In genomic region chr6:54689620-54690019, GRCh38 we compare ENCODE assay signal across 33 cellular contexts.
"Had no signal": no experiment of that assay in that cellular context is flagged by ENCODE, and none has a peak within 500 bp of the region (broad histone marks: within the 10 kb centered on the region; RNA-seq: fewer than 3 reads in every experiment).

No MANE protein-coding gene starts in this region.

- H3K27ac ChIP-seq: brain microvascular endothelial cell, coronary artery, dorsolateral prefrontal cortex, foreskin keratinocyte, gastrocnemius medialis, heart left ventricle, VCaP had no signal

- H3K4me1 Mint-ChIP-seq: activated B cell treated with CpG ODN at 0.5 μM for 24 hours; activated T-helper 17 cell treated with anti-CD3 and anti-CD28 coated beads, Interleukin-2, amount 50 U/mL, for 72 hours; central memory CD8-positive, alpha-beta T cell had no signal

- H3K9me3 Mint-ChIP-seq: activated T-cell treated with anti-CD3 and anti-CD28 coated beads, Interleukin-2, amount 50 U/mL, for 4 hours; activated T-helper 17 cell treated with anti-CD3 and anti-CD28 coated beads, Interleukin-2, amount 50 U/mL, for 72 hours; dendritic cell treated with granulocyte-macrophage colony-stimulating factor and Interleukin-4, amounts not matched to agents 40 ng/mL and 50 ng/mL, for 4 days; endodermal cell had no signal

- FAIRE-seq: astrocyte, bronchial epithelial cell, TTC549 had no signal

- H3K27me3 ChIP-seq: brain microvascular endothelial cell, dorsolateral prefrontal cortex, foreskin keratinocyte, gastrocnemius medialis, heart left ventricle had no signal

- ATAC-seq: activated CD4-positive, CD25-positive, alpha-beta regulatory T cell treated with anti-CD3 and anti-CD28 coated beads, Interleukin-2, amount 50 U/mL, for 24 hours; activated CD8-positive, alpha-beta T cell treated with anti-CD3 and anti-CD28 coated beads for 36 hours; activated T-cell treated with anti-CD3 and anti-CD28 coated beads, Interleukin-2, amount 50 U/mL, for 4 hours; activated T-helper 17 cell treated with anti-CD3 and anti-CD28 coated beads, Interleukin-2, amount 50 U/mL, for 72 hours; esophagus mucosa; foreskin keratinocyte; gastrocnemius medialis; heart left ventricle had no signal

- H3K4me1 ChIP-seq: foreskin keratinocyte, gastrocnemius medialis, heart left ventricle had no signal

- H3K36me3 Mint-ChIP-seq: activated naive CD8-positive, alpha-beta T cell had no signal

- H3K27ac Mint-ChIP-seq: activated B cell treated with CpG ODN at 0.5 μM for 24 hours; activated CD8-positive, alpha-beta T cell treated with anti-CD3 and anti-CD28 coated beads for 36 hours; activated naive CD8-positive, alpha-beta T cell; activated T-helper 17 cell treated with anti-CD3 and anti-CD28 coated beads, Interleukin-2, amount 50 U/mL, for 72 hours; dendritic cell treated with granulocyte-macrophage colony-stimulating factor and Interleukin-4, amounts not matched to agents 40 ng/mL and 50 ng/mL, for 4 days; endodermal cell had no signal

- H3K4me3 Mint-ChIP-seq: activated B cell treated with CpG ODN at 0.5 μM for 24 hours; activated CD8-positive, alpha-beta T cell treated with anti-CD3 and anti-CD28 coated beads for 36 hours; activated naive CD8-positive, alpha-beta T cell; activated T-cell treated with anti-CD3 and anti-CD28 coated beads, Interleukin-2, amount 50 U/mL, for 4 hours; activated T-helper 17 cell treated with anti-CD3 and anti-CD28 coated beads, Interleukin-2, amount 50 U/mL, for 72 hours; central memory CD8-positive, alpha-beta T cell; dendritic cell treated with granulocyte-macrophage colony-stimulating factor and Interleukin-4, amounts not matched to agents 40 ng/mL and 50 ng/mL, for 4 days; endodermal cell had no signal

- H3K4me3 ChIP-seq: coronary artery, dorsolateral prefrontal cortex, gastrocnemius medialis, heart left ventricle had no signal

- H3K27me3 Mint-ChIP-seq: activated B cell treated with CpG ODN at 0.5 μM for 24 hours; activated CD8-positive, alpha-beta T cell treated with anti-CD3 and anti-CD28 coated beads for 36 hours; activated T-helper 17 cell treated with anti-CD3 and anti-CD28 coated beads, Interleukin-2, amount 50 U/mL, for 72 hours; central memory CD8-positive, alpha-beta T cell; dendritic cell treated with granulocyte-macrophage colony-stimulating factor and Interleukin-4, amounts not matched to agents 40 ng/mL and 50 ng/mL, for 4 days had no signal

- DNase-seq: activated B cell treated with CpG ODN at 0.5 μM for 24 hours; activated CD4-positive, alpha-beta T cell treated with anti-CD3 and anti-CD28 coated beads for 48 hours; activated CD4-positive, alpha-beta T cell treated with anti-CD3 and anti-CD28 coated beads, Interleukin-2, amount 50 U/mL, for 1 hour; activated CD4-positive, alpha-beta T cell treated with anti-CD3 and anti-CD28 coated beads, Interleukin-2, amount 50 U/mL, for 48 hours; activated CD8-positive, alpha-beta memory T cell treated with anti-CD3 and anti-CD28 coated beads for 24 hours; activated CD8-positive, alpha-beta T cell treated with anti-CD3 and anti-CD28 coated beads for 36 hours; activated effector memory CD4-positive, alpha-beta T cell treated with Interleukin-2 at 50 U/mL for 16 hours; activated gamma-delta T cell treated with Interleukin-2 at 50 U/mL for 16 hours; activated naive CD4-positive, alpha-beta T cell treated with anti-CD3 and anti-CD28 coated beads, Interleukin-2, amount 50 U/mL, for 16 hours; activated naive CD4-positive, alpha-beta T cell treated with Interleukin-2 at 50 U/mL for 16 hours; activated T-cell treated with anti-CD3 and anti-CD28 coated beads, Interleukin-2, amount 50 U/mL, for 4 hours; amniotic stem cell; anterior cingulate cortex; brain microvascular endothelial cell; dorsolateral prefrontal cortex; effector memory CD4-positive, alpha-beta T cell; endodermal cell; foreskin keratinocyte; gastrocnemius medialis; glutamatergic neuron; heart left ventricle; T-helper 2 cell had no signal

- H3K9me3 ChIP-seq: gastrocnemius medialis, heart left ventricle had no signal

- H3K36me3 ChIP-seq: brain microvascular endothelial cell, gastrocnemius medialis, heart left ventricle had no signal
